8 cellular contexts compared by ENCODE assay signal in the genomic region with DNA sequence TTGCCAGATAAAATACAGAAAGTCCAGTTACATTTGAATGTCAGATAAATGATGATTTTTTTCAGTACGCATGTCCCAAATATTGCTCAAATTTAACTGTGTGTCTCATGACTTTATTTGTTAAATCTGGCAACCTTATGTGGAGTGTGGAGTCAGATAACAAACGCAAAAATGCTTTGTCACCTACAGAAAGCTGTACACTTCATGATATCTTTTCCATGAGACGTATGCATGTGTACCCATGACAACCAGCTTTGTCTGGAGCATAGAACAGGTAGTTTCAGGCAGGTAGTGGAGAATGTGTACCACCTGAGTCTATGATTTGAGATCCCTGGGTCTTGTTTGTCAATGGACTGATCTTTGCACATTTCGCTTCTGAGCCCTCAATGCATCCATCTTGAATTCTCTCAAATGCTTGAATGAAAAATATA.
DNase-seq lines count a peak whose midpoint lies in the region; ATAC-seq and TF ChIP-seq lines count a peak whose summit lies in the region.

No MANE protein-coding gene starts in this region.

- H3K4me1 ChIP-seq in Loucy (ENCODE audit: insufficient read depth, low read length, poor library complexity, severe bottlenecking): peaks cover 10% of the 10 kb centered on the region
- H3K4me1 ChIP-seq in naive thymus-derived CD4-positive, alpha-beta T cell (ENCODE audit: control insufficient read depth in 2 of 2, insufficient read depth in 2 of 2, low read length in 2 of 2): peaks cover 4 to 6% of the 10 kb centered on the region in 2 donors

- H3F3A ChIP-seq in Loucy (ENCODE audit: low read depth): no peaks in the 10 kb centered on the region

- no peaks in the 10 kb centered on the region for H3K36me3 Mint-ChIP-seq in naive thymus-derived CD4-positive, alpha-beta T cell

- no peaks in the 10 kb centered on the region for H3K36me3 ChIP-seq in Loucy (ENCODE audit: insufficient read depth, low read length)
- H3K36me3 ChIP-seq in naive thymus-derived CD4-positive, alpha-beta T cell (ENCODE audit: control insufficient read depth in 2 of 3, insufficient read depth in 3 of 3, low read length in 3 of 3): no peaks in the 10 kb centered on the region

- no peak overlapping the region for H3K4me3 ChIP-seq in AG04450 (ENCODE audit: low read depth, low read length)
- H3K4me3 ChIP-seq in Loucy (ENCODE audit: low read length, poor library complexity, severe bottlenecking): no peak overlapping the region
- H3K4me3 ChIP-seq in naive thymus-derived CD4-positive, alpha-beta T cell (ENCODE audit: low read length): no peak overlapping the region

- DNase-seq in AG04450 (ENCODE audit: low read depth, low spot score) (no peak), caudate nucleus (lab: John Stamatoyannopoulos, UW) (no peak)
- no peak for DNase-seq in naive thymus-derived CD4-positive, alpha-beta T cell
- DNase-seq in stimulated activated CD8-positive, alpha-beta memory T cell treated with anti-CD3 and anti-CD28 coated beads, Interleukin-4, amount 100 ng/mL, for 48 hours: no peak

- H3K27ac ChIP-seq in AG04450 (ENCODE audit: low read depth, low read length): peak overlapping the region; percentile 98
- H3K27ac ChIP-seq in caudate nucleus (ENCODE audit: low read depth, low read length): peak overlapping the region; percentile 77
- no peak overlapping the region for H3K27ac ChIP-seq in naive thymus-derived CD4-positive, alpha-beta T cell (ENCODE audit: low read depth, low read length)

- peaks cover 0 to 2% (median 0%) of the 10 kb centered on the region in 11 donors for H3K9me3 Mint-ChIP-seq in naive thymus-derived CD4-positive, alpha-beta T cell

- no peaks in the 10 kb centered on the region for H3K9me2 ChIP-seq in Loucy (replicated peaks; ENCODE audit: low read depth, low read length)

- peak overlapping the region in 6 of 9 donors; percentile 11 to 84 (median 50) for H3K27ac Mint-ChIP-seq in naive thymus-derived CD4-positive, alpha-beta T cell

- CTCF ChIA-PET in AG04450 (lab: Charles Lee): interaction anchor here (0.6 to 1.4 kb wide), 2 partner anchors 13 to 167 kb away, joined by 3 to 4 read pairs; no protein-coding TSS in a partner anchor
- CTCF ChIA-PET in naive thymus-derived CD4-positive, alpha-beta T cell (lab: Charles Lee): no interaction called here

- H3K79me2 ChIP-seq in Loucy (ENCODE audit: insufficient read depth, low read length): no peaks in the 10 kb centered on the region

- H2AFZ ChIP-seq in Loucy (ENCODE audit: low read length): peak overlapping the region; percentile 77; the same call in 1 of the 2 replicates

- H4K20me1 ChIP-seq in Loucy (ENCODE audit: insufficient read depth, low read length, poor library complexity, severe bottlenecking): no peaks in the 10 kb centered on the region

- peaks cover 7 to 26% (median 15%) of the 10 kb centered on the region in 7 donors for H3K4me1 Mint-ChIP-seq in naive thymus-derived CD4-positive, alpha-beta T cell

- H3K4me2 ChIP-seq in Loucy (ENCODE audit: low read depth, low read length, poor library complexity, severe bottlenecking): no peak overlapping the region

- H3K9me3 ChIP-seq in AG04450 (ENCODE audit: control insufficient read depth, insufficient read depth, low read length): no peaks in the 10 kb centered on the region
- no peaks in the 10 kb centered on the region for H3K9me3 ChIP-seq in Loucy (ENCODE audit: insufficient read depth, low read depth, low read length)
- H3K9me3 ChIP-seq in naive thymus-derived CD4-positive, alpha-beta T cell (ENCODE audit: control insufficient read depth in 2 of 3, low read length in 3 of 3): no peaks in the 10 kb centered on the region

- no peak overlapping the region for H3K9ac ChIP-seq in Loucy (ENCODE audit: low read depth, low read length, poor library complexity, severe bottlenecking)

- TF ChIP-seq CTCF in AG04450 (IDR thresholded peaks at IDR 0.05; ENCODE audit: low read depth, low read length) (no peak), Loucy (conservative IDR thresholded peaks at IDR 0.05; ENCODE audit: low read length) (no peak)

- POLR2A ChIA-PET in AG04450 (lab: Yijun Ruan, JAX): no interaction called here
- POLR2A ChIA-PET in naive thymus-derived CD4-positive, alpha-beta T cell (lab: Charles Lee): no interaction called here

- intact Hi-C loops in naive thymus-derived CD4-positive, alpha-beta T cell (cut with micrococcal nuclease): loop anchor here in 1 of 2 donors (2.0 kb wide), 3 partner anchors 106 to 166 kb away; partner anchors contain the start of genes BOD1 and CPEB4

- H3K4me3 Mint-ChIP-seq in naive thymus-derived CD4-positive, alpha-beta T cell: no peak overlapping the region

- no peaks in the 10 kb centered on the region for H3K27me3 Mint-ChIP-seq in naive thymus-derived CD4-positive, alpha-beta T cell

- H3K27me3 ChIP-seq in AG04450 (ENCODE audit: control insufficient read depth, insufficient read depth, low read length) (no peaks in the 10 kb centered on the region), Loucy (ENCODE audit: insufficient read depth, low read length, poor library complexity, severe bottlenecking) (no peaks in the 10 kb centered on the region)
- no peaks in the 10 kb centered on the region for H3K27me3 ChIP-seq in naive thymus-derived CD4-positive, alpha-beta T cell (ENCODE audit: control insufficient read depth in 2 of 2, insufficient read depth in 2 of 2, low read length in 2 of 2)

- no peak for ATAC-seq in naive thymus-derived CD4-positive, alpha-beta T cell
- ATAC-seq in GM21390 (IDR thresholded peaks at IDR 0.05; ENCODE audit: unreplicated experiment) (no peak), HG02642 (IDR thresholded peaks at IDR 0.05; ENCODE audit: poor library complexity, unreplicated experiment) (no peak), HG03175 (IDR thresholded peaks at IDR 0.05; ENCODE audit: unreplicated experiment) (no peak)
